In genomic region chr16:66696669-66697630, GRCh38 we compare ENCODE assay signal across 8 cellular contexts. TPM values are rescaled to one million over a fixed set of nuclear protein-coding genes. Genes with fewer than 3 reads are reported as not detected.
DNase-seq lines count a peak whose midpoint lies in the region; ATAC-seq, FAIRE-seq and TF ChIP-seq lines count a peak whose summit lies in the region.

TSS of gene CMTM4 (minus strand) at chr16:66696743. CDS start at chr16:66696525, 218 bp downstream.

- peak within 1 kb of the TSS; percentile 96 for H2AFZ ChIP-seq in astrocyte (ENCODE audit: low read depth, low read length)

- H3K9me3 Mint-ChIP-seq in astrocyte (ENCODE audit: unreplicated experiment), result no peaks in the 10 kb centered on the region

- peak within 1 kb of the TSS; percentile 98 for H3K4me2 ChIP-seq in astrocyte (ENCODE audit: low read length)

- peak within 1 kb of the TSS; percentile 41 for H3K27ac Mint-ChIP-seq in astrocyte (ENCODE audit: unreplicated experiment)

- H3K9me3 ChIP-seq in astrocyte (ENCODE audit: insufficient read depth, low read depth, low read length), result no peaks in the 10 kb centered on the region

- H3K36me3 ChIP-seq in astrocyte (ENCODE audit: insufficient read depth, low read length) (no peaks in the 10 kb centered on the region), rectal smooth muscle tissue (ENCODE audit: control insufficient read depth, insufficient read depth, low read length) (no peaks in the 10 kb centered on the region), urinary bladder (ENCODE audit: insufficient read depth) (no peaks in the 10 kb centered on the region)

- peak; percentile 83 for ATAC-seq in HG02571 (IDR thresholded peaks at IDR 0.05; ENCODE audit: unreplicated experiment)

- no peak for DNase-seq in GM12864 (ENCODE audit: low read depth)
- peak; percentile 85 for DNase-seq in NCI-H1092 treated with DMSO at 0.1 percent for 48 hours (lab: John Stamatoyannopoulos, UW)
- peak; percentile 75 for DNase-seq in T-helper 9 cell
- DNase-seq in astrocyte (ENCODE audit: low read depth), result peak; percentile 64
- DNase-seq in hepatic stellate cell (ENCODE audit: low spot score), result peak; percentile 90

- H3K79me2 ChIP-seq in astrocyte (ENCODE audit: insufficient read depth, low read length), result no peaks in the 10 kb centered on the region

- 5% methylated on average over 84 of the region's 84 CpGs for WGBS in urinary bladder

- H3K27me3 ChIP-seq in astrocyte (ENCODE audit: insufficient read depth, low read length), result peaks cover 3% of the 10 kb centered on the region
- no peaks in the 10 kb centered on the region for H3K27me3 ChIP-seq in rectal smooth muscle tissue (ENCODE audit: control insufficient read depth, insufficient read depth, low read length)

- H3K4me3 ChIP-seq in GM12864 (ENCODE audit: low read depth, low read length) (peak within 1 kb of the TSS; percentile 53), astrocyte (ENCODE audit: insufficient read depth, low read depth, low read length) (peak within 1 kb of the TSS; percentile 67), rectal smooth muscle tissue (ENCODE audit: low read length) (peak within 1 kb of the TSS; percentile 91), urinary bladder (ENCODE audit: low read depth, low read length) (peak within 1 kb of the TSS; percentile 67)

- peak; percentile 21 for TF ChIP-seq CTCF in GM12864 (IDR thresholded peaks at IDR 0.05; ENCODE audit: low read depth, low read length, missing control alignments)
- TF ChIP-seq CTCF in astrocyte (IDR thresholded peaks at IDR 0.05; ENCODE audit: insufficient read depth, low read depth, low read length), result no peak

- H3K36me3 Mint-ChIP-seq in astrocyte (ENCODE audit: low read depth, unreplicated experiment), result no peaks in the 10 kb centered on the region

- peak within 1 kb of the TSS; percentile 85 for H3K4me3 Mint-ChIP-seq in astrocyte (ENCODE audit: unreplicated experiment)

- peaks cover 12% of the 10 kb centered on the region for H3K4me1 ChIP-seq in astrocyte (ENCODE audit: insufficient read depth, low read length)
- peaks cover 6% of the 10 kb centered on the region for H3K4me1 ChIP-seq in rectal smooth muscle tissue (ENCODE audit: control insufficient read depth, insufficient read depth, low read length)
- peaks cover 3% of the 10 kb centered on the region for H3K4me1 ChIP-seq in urinary bladder (ENCODE audit: insufficient read depth)

- H3K27ac ChIP-seq in astrocyte (ENCODE audit: low read depth, low read length) (no peak within 1 kb of the TSS), rectal smooth muscle tissue (ENCODE audit: low read depth, low read length) (peak within 1 kb of the TSS; percentile 2), urinary bladder (ENCODE audit: low read depth) (peak within 1 kb of the TSS; percentile 33)

- H3K9ac ChIP-seq in astrocyte (ENCODE audit: low read length) (peak within 1 kb of the TSS; percentile 77), rectal smooth muscle tissue (ENCODE audit: low read length) (peak within 1 kb of the TSS; percentile 68)

- H4K20me1 ChIP-seq in astrocyte (ENCODE audit: insufficient read depth, low read length), result peaks cover 19% of the 10 kb centered on the region

- H3K4me1 Mint-ChIP-seq in astrocyte (ENCODE audit: low read depth, unreplicated experiment), result peaks cover 3% of the 10 kb centered on the region

- H3K27me3 Mint-ChIP-seq in astrocyte (ENCODE audit: low read depth, unreplicated experiment), result peaks cover 2% of the 10 kb centered on the region

- FAIRE-seq in astrocyte (lab: Jason Lieb, UNC), result no peak

RNA-seq across cellular contexts. Expression of gene CMTM4, which starts in this region (rescaled TPM):
- total RNA-seq in astrocyte (20.2 and 20.9 TPM in 2 replicates), urinary bladder (17.8 TPM)
- 8.9 TPM for polyA plus RNA-seq in urinary bladder
